Comparison of ENCODE assay signal across 19 cellular contexts in genomic region chr5:118007262-118007661, GRCh38.
"Had no signal": no experiment of that assay in that cellular context is flagged by ENCODE, and none has a peak within 500 bp of the region (broad histone marks: within the 10 kb centered on the region; RNA-seq: fewer than 3 reads in every experiment).

No MANE protein-coding gene starts in this region.

- DNase-seq: activated CD4-positive, alpha-beta memory T cell treated with anti-CD3 and anti-CD28 coated beads, Interleukin-2, amount 10 ng/mL, durations not matched to agents 7 days and 5 days; activated CD4-positive, alpha-beta T cell treated with anti-CD3 and anti-CD28 coated beads for 48 hours; activated CD4-positive, CD25-positive, alpha-beta regulatory T cell; activated CD8-positive, alpha-beta memory T cell treated with anti-CD3 and anti-CD28 coated beads, Interleukin-2, amount 10 ng/mL, durations not matched to agents 7 days and 5 days; activated naive CD4-positive, alpha-beta T cell treated with Interleukin-2 at 50 U/mL for 16 hours; anterior cingulate cortex; cortex of kidney; esophagus squamous epithelium; foreskin melanocyte; glutamatergic neuron; left lung; occipital lobe; posterior cingulate gyrus; sigmoid colon; stimulated activated CD4-positive, alpha-beta T cell treated with anti-CD3 and anti-CD28 coated beads, Interleukin-4, amount 100 ng/mL, for 4 hours; stimulated activated naive B cell treated with anti-CD40 and anti-IgM and Interleukin-4, amounts not matched to agents 10 μg/mL and 1 μg/mL and 100 μg/mL, for 72 hours; upper lobe of left lung had no signal

- ATAC-seq: activated CD8-positive, alpha-beta memory T cell treated with anti-CD3 and anti-CD28 coated beads, Interleukin-2, amount 10 ng/mL, durations not matched to agents 7 days and 5 days; activated T-helper 17 cell treated with anti-CD3 and anti-CD28 coated beads, Interleukin-2, amount 50 U/mL, for 72 hours; left lung; stimulated activated naive B cell treated with anti-CD40 and anti-IgM and Interleukin-4, amounts not matched to agents 10 μg/mL and 1 μg/mL and 100 μg/mL, for 72 hours had no signal

- H3K4me3 ChIP-seq: esophagus squamous epithelium, left lung, sigmoid colon, thoracic aorta, upper lobe of left lung had no signal
